ENCODE assay signal across 16 cellular contexts in the genomic region with DNA sequence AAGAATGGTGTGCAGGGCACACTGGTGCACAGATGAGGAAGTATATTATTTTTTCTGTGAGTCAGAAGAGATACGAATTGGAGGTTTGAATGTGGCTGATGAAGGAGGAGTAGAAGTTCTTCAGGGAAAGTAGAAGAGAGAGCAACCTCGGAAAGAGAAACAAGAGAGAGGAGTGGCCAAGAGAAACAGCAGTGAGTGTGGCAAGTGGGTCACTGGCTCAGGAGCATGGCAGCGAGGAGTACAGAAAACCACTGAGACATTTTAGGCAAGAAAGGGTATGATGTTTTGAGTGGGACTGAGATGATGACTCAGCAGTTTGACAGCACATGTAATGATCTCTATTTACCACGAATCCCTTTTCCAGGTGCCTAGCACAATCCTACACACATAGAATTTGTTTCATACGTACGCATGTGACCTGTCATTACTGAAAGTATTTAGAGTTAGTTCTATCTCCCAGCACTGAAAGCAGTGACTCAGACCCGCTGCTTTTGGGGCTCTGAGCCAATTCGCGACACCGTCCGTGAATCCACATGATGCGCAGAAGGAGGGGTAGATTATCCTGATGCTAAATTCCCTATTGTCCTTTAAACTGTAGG.
DNase-seq lines count a peak whose midpoint lies in the region; ATAC-seq, FAIRE-seq and TF ChIP-seq lines count a peak whose summit lies in the region.
"Had no signal": no experiment of that assay in that cellular context is flagged by ENCODE, and none has a peak within 500 bp of the region (broad histone marks: within the 10 kb centered on the region; RNA-seq: fewer than 3 reads in every experiment).

No MANE protein-coding gene starts in this region.

- H3K27me3 ChIP-seq in MG63 = no peaks in the 10 kb centered on the region
- H3K27me3 ChIP-seq in H1 (replicated peaks in 1 of 4; ENCODE audit: control insufficient read depth in 3 of 4, extremely low read depth in 1 of 4, insufficient read depth in 3 of 4, low read length in 3 of 4) = no peaks in the 10 kb centered on the region
- no peaks in the 10 kb centered on the region for H3K27me3 ChIP-seq in heart left ventricle
- H3K27me3 ChIP-seq: BE2C, Peyer's patch had no signal

- H2BK15ac ChIP-seq in H1 (ENCODE audit: low read length) = no peak overlapping the region

- no peak for ATAC-seq in GM21717 (IDR thresholded peaks at IDR 0.05; ENCODE audit: unreplicated experiment)
- ATAC-seq in heart left ventricle = no peak
- no peak for ATAC-seq in activated T-helper 17 cell treated with anti-CD3 and anti-CD28 coated beads, Interleukin-2, amount 50 U/mL, for 72 hours (replicated peaks)

- H3K79me2 ChIP-seq in H1 (ENCODE audit: control insufficient read depth in 1 of 2, insufficient read depth in 2 of 2, low read length in 2 of 2) = no peaks in the 10 kb centered on the region

- H3K18ac ChIP-seq in H1 (ENCODE audit: extremely low read depth, low read length) = no peak overlapping the region

- H3K4me1 ChIP-seq in H1 (replicated peaks in 1 of 4; ENCODE audit: control insufficient read depth in 3 of 4, insufficient read depth in 4 of 4, low read length in 3 of 4) (no peaks in the 10 kb centered on the region), heart left ventricle (no peaks in the 10 kb centered on the region)
- H3K4me1 ChIP-seq: BE2C, Caco-2, Peyer's patch had no signal

- H3K27me3 Mint-ChIP-seq in activated T-helper 17 cell treated with anti-CD3 and anti-CD28 coated beads, Interleukin-2, amount 50 U/mL, for 72 hours = no peaks in the 10 kb centered on the region
- H3K27me3 Mint-ChIP-seq: CD4-positive, CD25-positive, alpha-beta regulatory T cell had no signal

- TF ChIP-seq CTCF in H1 (IDR thresholded peaks at IDR 0.05; ENCODE audit: control extremely low read depth in 1 of 3, insufficient read depth in 1 of 3, low read depth in 1 of 3, low read length in 3 of 3) (no peak), heart left ventricle (IDR thresholded peaks at IDR 0.05) (no peak)

- H3K36me3 ChIP-seq in MG63 (no peaks in the 10 kb centered on the region), H1 (ENCODE audit: control insufficient read depth in 2 of 4, insufficient read depth in 4 of 4, low read length in 3 of 4) (no peaks in the 10 kb centered on the region), heart left ventricle (no peaks in the 10 kb centered on the region)
- H3K36me3 ChIP-seq: BE2C, Peyer's patch had no signal

- peaks cover 8% of the 10 kb centered on the region for H3K9me3 Mint-ChIP-seq in activated T-helper 17 cell treated with anti-CD3 and anti-CD28 coated beads, Interleukin-2, amount 50 U/mL, for 72 hours

- H3K4me1 Mint-ChIP-seq in activated T-helper 17 cell treated with anti-CD3 and anti-CD28 coated beads, Interleukin-2, amount 50 U/mL, for 72 hours = no peaks in the 10 kb centered on the region
- H3K4me1 Mint-ChIP-seq: CD4-positive, CD25-positive, alpha-beta regulatory T cell had no signal

- H3K4me3 ChIP-seq in MG63 (no peak overlapping the region), H1 (ENCODE audit: extremely low read depth in 1 of 4, insufficient read depth in 2 of 4, low read depth in 3 of 4, low read length in 4 of 4) (no peak overlapping the region), heart left ventricle (no peak overlapping the region)
- H3K4me3 ChIP-seq: Peyer's patch had no signal

- H3K4me2 ChIP-seq in H1 (ENCODE audit: insufficient read depth in 1 of 2, low read depth in 2 of 2, low read length in 2 of 2) = no peak overlapping the region

- H3K4me3 Mint-ChIP-seq in activated T-helper 17 cell treated with anti-CD3 and anti-CD28 coated beads, Interleukin-2, amount 50 U/mL, for 72 hours = no peak overlapping the region
- H3K4me3 Mint-ChIP-seq: CD4-positive, CD25-positive, alpha-beta regulatory T cell had no signal

- TF ChIP-seq RAD21 in H1 (IDR thresholded peaks at IDR 0.05 in 1 of 2, conservative IDR thresholded peaks at IDR 0.05 in 1 of 2; ENCODE audit: low read depth in 2 of 2, low read length in 2 of 2) = no peak

- no peak overlapping the region for H3K23ac ChIP-seq in H1 (ENCODE audit: insufficient read length)

- no peaks in the 10 kb centered on the region for H4K20me1 ChIP-seq in H1 (replicated peaks in 1 of 2; ENCODE audit: control insufficient read depth in 1 of 2, insufficient read depth in 2 of 2, low read length in 2 of 2)

- no peak for FAIRE-seq in H1 (lab: Jason Lieb, UNC)
- FAIRE-seq: H54 had no signal

- no peaks in the 10 kb centered on the region for H3K23me2 ChIP-seq in H1 (ENCODE audit: low read depth, low read length)

- no peak overlapping the region for H2BK5ac ChIP-seq in H1 (ENCODE audit: low read depth, low read length)

- POLR2A ChIA-PET in H1 (lab: Charles Lee; ENCODE audit: partially characterized antibody) = no interaction called here

- TF ChIP-seq EP300 in H1 (IDR thresholded peaks at IDR 0.05; ENCODE audit: borderline replicate concordance in 1 of 2, low read depth in 2 of 2, low read length in 2 of 2) = no peak

- H2AK5ac ChIP-seq in H1 (ENCODE audit: low read depth, low read length) = no peak overlapping the region

- no peaks in the 10 kb centered on the region for H3K36me3 Mint-ChIP-seq in activated T-helper 17 cell treated with anti-CD3 and anti-CD28 coated beads, Interleukin-2, amount 50 U/mL, for 72 hours (ENCODE audit: low read depth)
- H3K36me3 Mint-ChIP-seq: CD4-positive, CD25-positive, alpha-beta regulatory T cell had no signal

- peak; percentile 68 for DNase-seq in Caki2 (ENCODE audit: low read depth)
- peak; percentile 4 for DNase-seq in MG63
- DNase-seq in H1 (ENCODE audit: low read depth in 1 of 2, low spot score in 2 of 2) = no peak
- peak; percentile 4 for DNase-seq in putamen (ENCODE audit: low spot score)
- no peak for DNase-seq in heart left ventricle
- DNase-seq: BE2C; Caco-2; CD4-positive, CD25-positive, alpha-beta regulatory T cell; NCI-H1417 treated with DMSO at 0.1 percent for 48 hours; NCI-H187 treated with DMSO at 0.1 percent for 48 hours; NCI-H2171; NCI-H526; Peyer's patch had no signal

- H3K79me1 ChIP-seq in H1 (ENCODE audit: low read depth, low read length) = no peaks in the 10 kb centered on the region

- no peaks in the 10 kb centered on the region for H3K9me3 ChIP-seq in MG63
- peaks cover 0 to 5% of the 10 kb centered on the region in 2 experiments; a peak in 1 of 4 replicates for H3K9me3 ChIP-seq in H1 (ENCODE audit: insufficient read depth in 2 of 2, low read depth in 1 of 2, low read length in 1 of 2)
- peaks cover 0 to 17% (median 0%) of the 10 kb centered on the region in 12 donors for H3K9me3 ChIP-seq in heart left ventricle
- H3K9me3 ChIP-seq: BE2C, Caco-2 had no signal

- no peak overlapping the region for H3K9ac ChIP-seq in H1 (replicated peaks in 1 of 4; ENCODE audit: extremely low read depth in 1 of 4, low read depth in 3 of 4, low read length in 3 of 4)

- H3K27ac ChIP-seq in H1 (ENCODE audit: low read depth, low read length) = no peak overlapping the region
- H3K27ac ChIP-seq in heart left ventricle = no peak overlapping the region
- H3K27ac ChIP-seq: Peyer's patch had no signal

- H2BK12ac ChIP-seq in H1 (ENCODE audit: low read depth, low read length) = no peak overlapping the region

- no peak overlapping the region for H4K5ac ChIP-seq in H1 (ENCODE audit: insufficient read length, low read depth, low read length)

- H3K14ac ChIP-seq in H1 (ENCODE audit: insufficient read length) = no peak overlapping the region

- 91% methylated on average over 12 of the region's 12 CpGs; no CpG with 5 or more reads in 1 of the 2 experiments for WGBS in H1 (ENCODE audit: extremely low coverage in 1 of 2, insufficient coverage in 1 of 2, insufficient read length in 1 of 2, insufficient replicate concordance in 2 of 2, low coverage in 1 of 2, low lambda C conversion rate in 2 of 2, missing lambda C conversion rate in 1 of 2), 2 experiments
- WGBS in heart left ventricle, 4 donors = 79 to 83% (median 81%) methylated on average over 12 of the region's 12 CpGs

- H2BK20ac ChIP-seq in H1 (ENCODE audit: low read length) = no peak overlapping the region

- H4K91ac ChIP-seq in H1 (replicated peaks; ENCODE audit: insufficient read length, low read length) = no peak overlapping the region

- H4K8ac ChIP-seq in H1 (ENCODE audit: extremely low read depth, insufficient read depth, low read length) = no peak overlapping the region

- H3K4ac ChIP-seq in H1 (replicated peaks; ENCODE audit: insufficient read length, low read depth, low read length) = no peak overlapping the region

- TF ChIP-seq POLR2A in H1 (IDR thresholded peaks at IDR 0.05; ENCODE audit: control extremely low read depth in 1 of 2, low read depth in 2 of 2, low read length in 2 of 2) = no peak
- no peak for TF ChIP-seq POLR2A in heart left ventricle (IDR thresholded peaks at IDR 0.05)

- intact Hi-C loops in heart left ventricle (cut with DNase I) = no loop called here

- no peak overlapping the region for H3K56ac ChIP-seq in H1 (replicated peaks; ENCODE audit: insufficient read length, low read depth, low read length)

- CTCF ChIA-PET in H1 (lab: Charles Lee; ENCODE audit: partially characterized antibody) = interaction anchor here (0.6 kb wide), 1 partner anchor 1561 kb away, joined by 3 read pairs; no protein-coding TSS in a partner anchor

- H3K27ac Mint-ChIP-seq in activated T-helper 17 cell treated with anti-CD3 and anti-CD28 coated beads, Interleukin-2, amount 50 U/mL, for 72 hours = no peak overlapping the region
- H3K27ac Mint-ChIP-seq: CD4-positive, CD25-positive, alpha-beta regulatory T cell had no signal

- H2BK120ac ChIP-seq in H1 (replicated peaks; ENCODE audit: low read depth, low read length) = no peak overlapping the region

- H2AFZ ChIP-seq in H1 (ENCODE audit: low read length) = peak overlapping the region; percentile 89

- in situ Hi-C loops in Caki2 (cut with HindIII; ENCODE audit: low pct_unique_long_range_greater_than_20kb, low sequenced_read_pairs) = no loop called here

TF ChIP-seq in H1, 55 proteins besides CTCF, POLR2A, EP300 and RAD21:
- TF ChIP-seq MAFK (IDR thresholded peaks at IDR 0.05; ENCODE audit: low read depth, low read length) (peak; percentile 94), BACH1 (IDR thresholded peaks at IDR 0.05; ENCODE audit: low read length) (peak; percentile 56; the same call in 1 of the 2 replicates), POU5F1 (IDR thresholded peaks at IDR 0.05; ENCODE audit: low read depth, low read length) (no peak)

Comparison
In these comparisons a context has a peak if more than half of its experiments do, and no peak if none do; other contexts are left out.
1. DNase-seq: peak in Caki2 (single experiment), MG63 (single experiment) and putamen (single experiment); none in H1 (0 of 2) and heart left ventricle (0 of 5).